ENCODE assay signal across 20 cellular contexts in genomic region chr5:6551955-6552313, GRCh38.
DNase-seq lines count a peak whose midpoint lies in the region; ATAC-seq and TF ChIP-seq lines count a peak whose summit lies in the region.
"Had no signal": no experiment of that assay in that cellular context is flagged by ENCODE, and none has a peak within 500 bp of the region (broad histone marks: within the 10 kb centered on the region; RNA-seq: fewer than 3 reads in every experiment).

No MANE protein-coding gene starts in this region.

- H3K27me3 Mint-ChIP-seq in osteocyte (ENCODE audit: unreplicated experiment) = no peaks in the 10 kb centered on the region
- H3K27me3 Mint-ChIP-seq: B cell; CD4-positive, CD25-positive, alpha-beta regulatory T cell had no signal

- TF ChIP-seq CTCF in ascending aorta (IDR thresholded peaks at IDR 0.05) (no peak), osteocyte (IDR thresholded peaks at IDR 0.05) (no peak), RWPE1 (conservative IDR thresholded peaks at IDR 0.05; ENCODE audit: low read depth) (no peak)

- no peak overlapping the region for H3K27ac Mint-ChIP-seq in osteocyte (ENCODE audit: unreplicated experiment)
- H3K27ac Mint-ChIP-seq: B cell; CD4-positive, CD25-positive, alpha-beta regulatory T cell; CD8-positive, alpha-beta T cell had no signal

- no peaks in the 10 kb centered on the region for H3K36me3 ChIP-seq in ascending aorta
- no peaks in the 10 kb centered on the region for H3K36me3 ChIP-seq in skeletal muscle tissue (ENCODE audit: control insufficient read depth in 3 of 3, insufficient read depth in 3 of 3, low read length in 3 of 3)
- H3K36me3 ChIP-seq in aorta (ENCODE audit: control insufficient read depth in 1 of 2, insufficient read depth in 2 of 2, low read length in 1 of 2) = no peaks in the 10 kb centered on the region
- H3K36me3 ChIP-seq: BLaER1 had no signal

- no peaks in the 10 kb centered on the region for H3K36me3 Mint-ChIP-seq in osteocyte (ENCODE audit: unreplicated experiment)
- H3K36me3 Mint-ChIP-seq: CD4-positive, CD25-positive, alpha-beta regulatory T cell; CD8-positive, alpha-beta T cell had no signal

- H3K4me1 Mint-ChIP-seq in osteocyte (ENCODE audit: unreplicated experiment) = peaks cover 12% of the 10 kb centered on the region
- H3K4me1 Mint-ChIP-seq: B cell; CD4-positive, CD25-positive, alpha-beta regulatory T cell had no signal

- peak overlapping the region in 1 of 2 donors; percentile 2 for H3K4me3 ChIP-seq in ascending aorta
- H3K4me3 ChIP-seq in skeletal muscle tissue (ENCODE audit: low read length in 3 of 3) = no peak overlapping the region
- no peak overlapping the region for H3K4me3 ChIP-seq in aorta (ENCODE audit: low read length in 2 of 2)
- H3K4me3 ChIP-seq: BLaER1, GM12878, GM23248 had no signal

- POLR2A ChIA-PET in RWPE1 (lab: Yijun Ruan, JAX; ENCODE audit: low non-redundant PET) = no interaction called here

- ATAC-seq in aorta (ENCODE audit: low FRiP score) = no peak
- ATAC-seq: CD8-positive, alpha-beta T cell; GM12878 had no signal

- H3K9ac ChIP-seq in skeletal muscle tissue (ENCODE audit: low read depth in 1 of 3, low read length in 3 of 3) = no peak overlapping the region
- H3K9ac ChIP-seq: BLaER1, GM23248 had no signal

- intact Hi-C loops in ascending aorta (cut with DNase I) = loop anchor here (1.0 to 5.0 kb wide), 2 partner anchors 95 to 174 kb away; partner anchors contain the start of gene MED10
- intact Hi-C loops in aorta (cut with DNase I) = loop anchor here (5.0 to 10.0 kb wide), 3 partner anchors 97 to 917 kb away; no protein-coding TSS in a partner anchor

- H3K27ac ChIP-seq in ascending aorta = peak overlapping the region; percentile 64 to 73
- H3K27ac ChIP-seq in skeletal muscle tissue (ENCODE audit: low read depth, low read length) = peak overlapping the region; percentile 75
- peak overlapping the region; percentile 2 to 20 for H3K27ac ChIP-seq in aorta (ENCODE audit: low read depth in 1 of 2, low read length in 2 of 2)
- H3K27ac ChIP-seq in RWPE1 = no peak overlapping the region
- H3K27ac ChIP-seq: 22Rv1, BLaER1, C4-2B, GM23248 had no signal

- CTCF ChIA-PET in RWPE1 (lab: Yijun Ruan, JAX) = no interaction called here

- no peaks in the 10 kb centered on the region for H3K9me3 Mint-ChIP-seq in osteocyte (ENCODE audit: unreplicated experiment)
- H3K9me3 Mint-ChIP-seq: CD8-positive, alpha-beta T cell had no signal

- no peak overlapping the region for H3K4me3 Mint-ChIP-seq in osteocyte (ENCODE audit: unreplicated experiment)
- H3K4me3 Mint-ChIP-seq: B cell; CD4-positive, CD25-positive, alpha-beta regulatory T cell; CD8-positive, alpha-beta T cell had no signal

- peaks cover 0 to 20% of the 10 kb centered on the region in 2 donors for H3K4me1 ChIP-seq in ascending aorta
- peaks cover 10 to 30% (median 23%) of the 10 kb centered on the region in 3 donors for H3K4me1 ChIP-seq in skeletal muscle tissue (ENCODE audit: control insufficient read depth in 3 of 3, insufficient read depth in 3 of 3, low read length in 3 of 3)
- H3K4me1 ChIP-seq in aorta (ENCODE audit: control insufficient read depth in 1 of 2, insufficient read depth in 2 of 2, low read length in 2 of 2) = no peaks in the 10 kb centered on the region
- H3K4me1 ChIP-seq: BLaER1 had no signal

- no peak for DNase-seq in ascending aorta (ENCODE audit: low spot score in 2 of 2)
- DNase-seq in osteocyte (ENCODE audit: extremely low spot score, unreplicated experiment) = peak; percentile 66
- DNase-seq in aorta = no peak
- no peak for DNase-seq in activated T-cell treated with anti-CD3 and anti-CD28 coated beads for 4 hours
- DNase-seq in RWPE1 (ENCODE audit: low spot score) = no peak
- DNase-seq in NCI-H2171 (lab: John Stamatoyannopoulos, UW) = no peak
- DNase-seq: CD4-positive, CD25-positive, alpha-beta regulatory T cell; CD8-positive, alpha-beta T cell; DMS 273 treated with DMSO at 0.1 percent for 48 hours; DMS79; GDM1; H7; HCEC 1CT had no signal

- H3K9me3 ChIP-seq in ascending aorta = no peaks in the 10 kb centered on the region
- H3K9me3 ChIP-seq in skeletal muscle tissue (ENCODE audit: control insufficient read depth in 3 of 3, low read length in 3 of 3) = no peaks in the 10 kb centered on the region
- no peaks in the 10 kb centered on the region for H3K9me3 ChIP-seq in aorta (ENCODE audit: control insufficient read depth, low read length)

- H3K27me3 ChIP-seq in ascending aorta (no peaks in the 10 kb centered on the region), skeletal muscle tissue (ENCODE audit: control insufficient read depth in 3 of 3, insufficient read depth in 3 of 3, low read length in 3 of 3) (no peaks in the 10 kb centered on the region), aorta (ENCODE audit: control insufficient read depth in 1 of 2, insufficient read depth in 2 of 2, low read length in 1 of 2) (no peaks in the 10 kb centered on the region)
- H3K27me3 ChIP-seq: BLaER1 had no signal

- 60 to 69% methylated on average over 6 of the region's 6 CpGs for WGBS in aorta, 2 donors
